1 cellular context compared by ENCODE assay signal in genomic region chr1:3929122-3929521, GRCh38.
TF ChIP-seq lines count a peak whose summit lies in the region.

No MANE protein-coding gene starts in this region.

TF ChIP-seq in HEK293, 187 proteins besides CTCF, POLR2A, EP300 and RAD21 (continued from another document):
- 0 out of 2 replicates have a peak, but pooled peaks have one; percentile 41 for TF ChIP-seq SALL2 (tag by site-specific recombination; IDR thresholded peaks at IDR 0.05; ENCODE audit: borderline replicate concordance)
- TF ChIP-seq, protein P1, sequence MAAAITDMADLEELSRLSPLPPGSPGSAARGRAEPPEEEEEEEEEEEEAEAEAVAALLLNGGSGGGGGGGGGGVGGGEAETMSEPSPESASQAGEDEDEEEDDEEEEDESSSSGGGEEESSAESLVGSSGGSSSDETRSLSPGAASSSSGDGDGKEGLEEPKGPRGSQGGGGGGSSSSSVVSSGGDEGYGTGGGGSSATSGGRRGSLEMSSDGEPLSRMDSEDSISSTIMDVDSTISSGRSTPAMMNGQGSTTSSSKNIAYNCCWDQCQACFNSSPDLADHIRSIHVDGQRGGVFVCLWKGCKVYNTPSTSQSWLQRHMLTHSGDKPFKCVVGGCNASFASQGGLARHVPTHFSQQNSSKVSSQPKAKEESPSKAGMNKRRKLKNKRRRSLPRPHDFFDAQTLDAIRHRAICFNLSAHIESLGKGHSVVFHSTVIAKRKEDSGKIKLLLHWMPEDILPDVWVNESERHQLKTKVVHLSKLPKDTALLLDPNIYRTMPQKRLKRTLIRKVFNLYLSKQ (tag by site-specific recombination; IDR thresholded peaks at IDR 0.05; ENCODE audit: borderline replicate concordance), result 0 out of 2 replicates have a peak, but pooled peaks have one; percentile 23
- peak; percentile 38; the same call in 1 of the 2 replicates for TF ChIP-seq ZNF707 (tag by site-specific recombination; IDR thresholded peaks at IDR 0.05)
